In genomic region chr2:169583494-169583893, GRCh38 we compare ENCODE assay signal across 8 cellular contexts. TPM values are rescaled to one million over a fixed set of nuclear protein-coding genes. Genes with fewer than 3 reads are reported as not detected.
DNase-seq lines count a peak whose midpoint lies in the region; ATAC-seq lines count a peak whose summit lies in the region.

No MANE protein-coding gene starts in this region.

- CTCF ChIA-PET in activated naive CD4-positive, alpha-beta T cell treated with anti-CD3 and anti-CD28 coated beads for 36 hours (lab: Charles Lee), result no interaction called here

- peaks cover 26% of the 10 kb centered on the region for H3K4me1 Mint-ChIP-seq in activated naive CD4-positive, alpha-beta T cell treated with anti-CD3 and anti-CD28 coated beads for 36 hours (ENCODE audit: low read depth)
- H3K4me1 Mint-ChIP-seq in T-helper 17 cell, result peaks cover 13% of the 10 kb centered on the region

- H3K23ac ChIP-seq in mesenchymal stem cell (ENCODE audit: low read length in 2 of 2), result no peak overlapping the region

- no peaks in the 10 kb centered on the region for H3K27me3 Mint-ChIP-seq in activated naive CD4-positive, alpha-beta T cell treated with anti-CD3 and anti-CD28 coated beads for 36 hours (ENCODE audit: low read depth)
- no peaks in the 10 kb centered on the region for H3K27me3 Mint-ChIP-seq in T-helper 17 cell

- no peak overlapping the region for H2BK15ac ChIP-seq in mesenchymal stem cell (ENCODE audit: low read depth, poor library complexity, severe bottlenecking)

- peak overlapping the region; percentile 100 for H3K27ac Mint-ChIP-seq in activated naive CD4-positive, alpha-beta T cell treated with anti-CD3 and anti-CD28 coated beads for 36 hours
- peak overlapping the region in 1 of 2 donors; percentile 98 for H3K27ac Mint-ChIP-seq in activated naive CD4-positive, alpha-beta T cell treated with anti-CD3 and anti-CD28 coated beads, Interleukin-2, amount 50 U/mL, for 72 hours
- H3K27ac Mint-ChIP-seq in T-helper 17 cell, result peak overlapping the region; percentile 94

- H3K4me3 Mint-ChIP-seq in activated naive CD4-positive, alpha-beta T cell treated with anti-CD3 and anti-CD28 coated beads for 36 hours, result peak overlapping the region; percentile 12
- H3K4me3 Mint-ChIP-seq in T-helper 17 cell, result no peak overlapping the region

- H3K36me3 Mint-ChIP-seq in activated naive CD4-positive, alpha-beta T cell treated with anti-CD3 and anti-CD28 coated beads for 36 hours (ENCODE audit: low read depth), result peaks cover 26% of the 10 kb centered on the region
- H3K36me3 Mint-ChIP-seq in activated naive CD4-positive, alpha-beta T cell treated with anti-CD3 and anti-CD28 coated beads, Interleukin-2, amount 50 U/mL, for 72 hours, result peaks cover 20 to 33% of the 10 kb centered on the region in 2 donors
- no peaks in the 10 kb centered on the region for H3K36me3 Mint-ChIP-seq in T-helper 17 cell (ENCODE audit: low read depth)

- peak overlapping the region in 1 of 2 experiments; percentile 96 for H3K4me3 ChIP-seq in mesenchymal stem cell (ENCODE audit: insufficient read depth in 1 of 2, low read depth in 1 of 2, low read length in 2 of 2)
- H3K4me3 ChIP-seq in stomach smooth muscle (ENCODE audit: low read length in 2 of 2), result peak overlapping the region; percentile 99 to 100

- H3K18ac ChIP-seq in mesenchymal stem cell (ENCODE audit: low read depth in 1 of 2, low read length in 2 of 2), result no peak overlapping the region

- H3K4me2 ChIP-seq in mesenchymal stem cell (ENCODE audit: low read length, poor library complexity, severe bottlenecking), result no peak overlapping the region

- H3K36me3 ChIP-seq in mesenchymal stem cell (ENCODE audit: control insufficient read depth in 1 of 2, insufficient read depth in 2 of 2, low read depth in 1 of 2, low read length in 2 of 2), result no peaks in the 10 kb centered on the region
- no peaks in the 10 kb centered on the region for H3K36me3 ChIP-seq in stomach smooth muscle (ENCODE audit: control insufficient read depth in 2 of 2, insufficient read depth in 2 of 2, low read length in 2 of 2)

- H4K8ac ChIP-seq in mesenchymal stem cell (ENCODE audit: low read length), result no peak overlapping the region

- H3K9me3 Mint-ChIP-seq in activated naive CD4-positive, alpha-beta T cell treated with anti-CD3 and anti-CD28 coated beads for 36 hours, result peaks cover 15% of the 10 kb centered on the region
- H3K9me3 Mint-ChIP-seq in activated naive CD4-positive, alpha-beta T cell treated with anti-CD3 and anti-CD28 coated beads, Interleukin-2, amount 50 U/mL, for 72 hours, result peaks cover 4 to 13% of the 10 kb centered on the region in 2 donors

- H4K91ac ChIP-seq in mesenchymal stem cell (ENCODE audit: low read length), result no peak overlapping the region

- H2AFZ ChIP-seq in mesenchymal stem cell (ENCODE audit: low read depth, low read length), result no peak overlapping the region

- H3K9ac ChIP-seq in mesenchymal stem cell (ENCODE audit: low read length) (peak overlapping the region; percentile 100), stomach smooth muscle (ENCODE audit: low read length in 2 of 2) (no peak overlapping the region)

- no peak overlapping the region for H2BK120ac ChIP-seq in mesenchymal stem cell (ENCODE audit: low read depth, low read length)

- no peak overlapping the region for H2AK5ac ChIP-seq in mesenchymal stem cell (ENCODE audit: low read length, severe bottlenecking)

- intact Hi-C loops in activated naive CD4-positive, alpha-beta T cell treated with anti-CD3 and anti-CD28 coated beads for 36 hours (cut with micrococcal nuclease), result no loop called here

- H2BK12ac ChIP-seq in mesenchymal stem cell (ENCODE audit: low read length in 2 of 2), result no peak overlapping the region

- H3K79me1 ChIP-seq in mesenchymal stem cell (replicated peaks; ENCODE audit: low read length, poor library complexity, severe bottlenecking), result no peaks in the 10 kb centered on the region

- H3K9me3 ChIP-seq in T-helper 17 cell (ENCODE audit: control insufficient read depth, low read length, poor library complexity, severe bottlenecking), result no peaks in the 10 kb centered on the region
- no peaks in the 10 kb centered on the region for H3K9me3 ChIP-seq in mesenchymal stem cell (ENCODE audit: control insufficient read depth, low read length)
- no peaks in the 10 kb centered on the region for H3K9me3 ChIP-seq in stomach smooth muscle (ENCODE audit: control insufficient read depth in 2 of 2, low read length in 2 of 2)

- H3K27me3 ChIP-seq in mesenchymal stem cell (ENCODE audit: control insufficient read depth in 1 of 2, insufficient read depth in 1 of 2, low read length in 2 of 2) (no peaks in the 10 kb centered on the region), stomach smooth muscle (ENCODE audit: control insufficient read depth in 1 of 2, insufficient read depth in 2 of 2, low read length in 2 of 2) (no peaks in the 10 kb centered on the region)

- H2BK5ac ChIP-seq in mesenchymal stem cell (ENCODE audit: low read depth, low read length, poor library complexity, severe bottlenecking), result no peak overlapping the region

- no peak overlapping the region for H3K4ac ChIP-seq in mesenchymal stem cell (ENCODE audit: low read depth in 1 of 2, low read length in 2 of 2)

- H3K27ac ChIP-seq in mesenchymal stem cell (ENCODE audit: low read length, poor library complexity, severe bottlenecking), result no peak overlapping the region
- peak overlapping the region; percentile 99 for H3K27ac ChIP-seq in stomach smooth muscle (ENCODE audit: low read length)

- no peak for DNase-seq in activated naive CD4-positive, alpha-beta T cell treated with anti-CD3 and anti-CD28 coated beads for 36 hours
- DNase-seq in activated naive CD4-positive, alpha-beta T cell treated with anti-CD3 and anti-CD28 coated beads, Interleukin-2, amount 50 U/mL, for 72 hours (ENCODE audit: low spot score in 2 of 2), result no peak
- no peak for DNase-seq in T-helper 17 cell
- no peak for DNase-seq in mesenchymal stem cell
- no peak for DNase-seq in activated gamma-delta T cell (lab: John Stamatoyannopoulos, UW)
- no peak for DNase-seq in inferior parietal cortex (ENCODE audit: extremely low spot score)

- WGBS in mesenchymal stem cell, result 97% methylated on average over 3 of the region's 5 CpGs

- H3K4me1 ChIP-seq in mesenchymal stem cell (ENCODE audit: control insufficient read depth, insufficient read depth, low read depth, low read length) (peaks cover 2% of the 10 kb centered on the region), stomach smooth muscle (ENCODE audit: control insufficient read depth, insufficient read depth, low read length) (peaks cover 8% of the 10 kb centered on the region)

- no peak for ATAC-seq in activated naive CD4-positive, alpha-beta T cell treated with anti-CD3 and anti-CD28 coated beads, Interleukin-2, amount 50 U/mL, for 72 hours
- ATAC-seq in T-helper 17 cell (no peak), HG03439 (IDR thresholded peaks at IDR 0.05; ENCODE audit: unreplicated experiment) (no peak)

- no peak overlapping the region for H3K14ac ChIP-seq in mesenchymal stem cell (ENCODE audit: low read length in 2 of 2)

RNA-seq across cellular contexts. Expression of gene PPIG, which starts 0.7 kb away (rescaled TPM):
- 10 to 100 TPM; 53.4 to 56.6 TPM for total RNA-seq in activated naive CD4-positive, alpha-beta T cell treated with anti-CD3 and anti-CD28 coated beads for 36 hours
- 10 to 100 TPM; 55.3 to 76.8 TPM for total RNA-seq in activated naive CD4-positive, alpha-beta T cell treated with anti-CD3 and anti-CD28 coated beads, Interleukin-2, amount 50 U/mL, for 72 hours
- 10 to 100 TPM; 64.3 to 66.0 TPM for total RNA-seq in T-helper 17 cell
- 79.9 TPM for polyA plus RNA-seq in mesenchymal stem cell (2013, experiment 1 of 2)
- 80.0 TPM for polyA plus RNA-seq in mesenchymal stem cell (2013, experiment 2 of 2)

RNA-seq across cellular contexts. Expression of gene FASTKD1, which starts 9.8 kb away (rescaled TPM):
- 10 to 100 TPM; 41.3 to 42.7 TPM for total RNA-seq in activated naive CD4-positive, alpha-beta T cell treated with anti-CD3 and anti-CD28 coated beads for 36 hours
- total RNA-seq in activated naive CD4-positive, alpha-beta T cell treated with anti-CD3 and anti-CD28 coated beads, Interleukin-2, amount 50 U/mL, for 72 hours, result 10 to 100 TPM; 30.4 to 63.3 TPM
- 10 to 100 TPM; 15.6 to 18.4 TPM for total RNA-seq in T-helper 17 cell
- 14.7 TPM for polyA plus RNA-seq in mesenchymal stem cell (2013, experiment 1 of 2)
- polyA plus RNA-seq in mesenchymal stem cell (2013, experiment 2 of 2), result 14.6 TPM
